Comparison of ENCODE assay signal across 1 cellular context in the genomic region with DNA sequence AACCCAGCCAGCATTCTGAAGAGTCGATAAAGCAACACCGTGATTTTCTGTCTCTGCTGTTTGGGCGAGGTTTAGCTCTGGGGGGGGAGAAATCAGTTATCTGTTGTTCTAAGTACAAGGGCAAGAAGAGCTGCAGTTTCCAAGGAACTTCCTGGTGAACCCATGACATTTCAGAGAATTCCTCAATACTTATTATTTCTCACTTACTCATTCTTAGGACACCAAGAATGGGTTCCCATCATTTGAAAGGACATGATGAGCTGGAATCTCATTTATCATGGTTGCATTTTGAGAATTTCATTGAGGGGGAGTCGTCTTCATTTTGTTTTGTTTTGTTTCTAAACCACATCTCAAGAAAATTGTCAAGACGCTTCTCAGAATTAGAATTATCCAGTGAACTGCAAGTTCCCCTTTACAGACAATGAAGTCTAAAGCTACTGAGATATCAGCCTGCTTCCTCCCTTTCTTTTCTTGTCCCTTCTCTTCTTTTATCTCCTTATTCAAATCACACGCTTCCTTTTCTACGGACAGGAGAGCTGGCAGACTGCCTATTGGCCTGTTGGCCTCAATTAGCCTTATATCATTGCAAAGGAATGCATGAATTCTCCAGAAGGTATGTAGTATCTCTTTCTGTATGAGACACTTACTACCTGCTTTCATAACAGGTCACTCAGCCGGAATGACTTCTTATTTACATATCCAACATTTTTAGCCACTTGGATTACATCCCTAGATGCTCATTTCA.
TF ChIP-seq lines count a peak whose summit lies in the region.

No MANE protein-coding gene starts in this region.

TF ChIP-seq in SK-N-SH, 30 proteins besides CTCF, POLR2A, EP300 and RAD21 (continued from another document):
- TF ChIP-seq, protein P1, sequence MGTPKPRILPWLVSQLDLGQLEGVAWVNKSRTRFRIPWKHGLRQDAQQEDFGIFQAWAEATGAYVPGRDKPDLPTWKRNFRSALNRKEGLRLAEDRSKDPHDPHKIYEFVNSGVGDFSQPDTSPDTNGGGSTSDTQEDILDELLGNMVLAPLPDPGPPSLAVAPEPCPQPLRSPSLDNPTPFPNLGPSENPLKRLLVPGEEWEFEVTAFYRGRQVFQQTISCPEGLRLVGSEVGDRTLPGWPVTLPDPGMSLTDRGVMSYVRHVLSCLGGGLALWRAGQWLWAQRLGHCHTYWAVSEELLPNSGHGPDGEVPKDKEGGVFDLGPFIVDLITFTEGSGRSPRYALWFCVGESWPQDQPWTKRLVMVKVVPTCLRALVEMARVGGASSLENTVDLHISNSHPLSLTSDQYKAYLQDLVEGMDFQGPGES (IDR thresholded peaks at IDR 0.05; ENCODE audit: low read depth, low read length): no peak
- TF ChIP-seq, protein P2, sequence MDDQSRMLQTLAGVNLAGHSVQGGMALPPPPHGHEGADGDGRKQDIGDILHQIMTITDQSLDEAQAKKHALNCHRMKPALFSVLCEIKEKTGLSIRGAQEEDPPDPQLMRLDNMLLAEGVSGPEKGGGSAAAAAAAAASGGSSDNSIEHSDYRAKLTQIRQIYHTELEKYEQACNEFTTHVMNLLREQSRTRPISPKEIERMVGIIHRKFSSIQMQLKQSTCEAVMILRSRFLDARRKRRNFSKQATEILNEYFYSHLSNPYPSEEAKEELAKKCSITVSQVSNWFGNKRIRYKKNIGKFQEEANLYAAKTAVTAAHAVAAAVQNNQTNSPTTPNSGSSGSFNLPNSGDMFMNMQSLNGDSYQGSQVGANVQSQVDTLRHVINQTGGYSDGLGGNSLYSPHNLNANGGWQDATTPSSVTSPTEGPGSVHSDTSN (IDR thresholded peaks at IDR 0.05): peak; percentile 56; the same call in 1 of the 2 replicates
- TF ChIP-seq TEAD4 (IDR thresholded peaks at IDR 0.05; ENCODE audit: borderline replicate concordance, insufficient read depth) (peak; percentile 78; the same call in 1 of the 2 replicates), POLR2AphosphoS5 (IDR thresholded peaks at IDR 0.05; ENCODE audit: low read depth, low read length) (peak; percentile 39; the same call in 1 of the 2 replicates), JUND (IDR thresholded peaks at IDR 0.05) (peak; percentile 89), NFIC (IDR thresholded peaks at IDR 0.05; ENCODE audit: borderline replicate concordance) (peak; percentile 92), RXRA (IDR thresholded peaks at IDR 0.05; ENCODE audit: borderline replicate concordance, low read depth) (peak; percentile 53; the same call in 1 of the 2 replicates), TCF12 (IDR thresholded peaks at IDR 0.05) (peak; percentile 79), EZH2phosphoT487 (IDR thresholded peaks at IDR 0.05; ENCODE audit: borderline replicate concordance, low read depth) (no peak), SIN3A (IDR thresholded peaks at IDR 0.05; ENCODE audit: borderline replicate concordance, low read depth, low read length) (0 out of 2 replicates have a peak, but pooled peaks have one; percentile 46)
TF ChIP-seq in SK-N-SH: peak in this region for 10.
